25 cellular contexts compared by ENCODE assay signal in genomic region chr9:105419981-105420597, GRCh38. TPM values are rescaled to one million over a fixed set of nuclear protein-coding genes. Genes with fewer than 3 reads are reported as not detected.
DNase-seq lines count a peak whose midpoint lies in the region; ATAC-seq, FAIRE-seq and TF ChIP-seq lines count a peak whose summit lies in the region.
"Had no signal": no experiment of that assay in that cellular context is flagged by ENCODE, and none has a peak within 500 bp of the region (broad histone marks: within the 10 kb centered on the region; RNA-seq: fewer than 3 reads in every experiment).

No MANE protein-coding gene starts in this region.

- H3K4me3 ChIP-seq in right lobe of liver (peak overlapping the region in 1 of 3 donors; percentile 7), tibial nerve (no peak overlapping the region)
- H3K4me3 ChIP-seq: BLaER1 had no signal

- DNase-seq in foreskin melanocyte = peak; percentile 84
- DNase-seq in right lobe of liver = peak in 2 of 3 donors; percentile 55 to 62
- no peak for DNase-seq in NCI-H146 treated with DMSO at 0.1 percent for 48 hours (lab: John Stamatoyannopoulos, UW; ENCODE audit: unreplicated experiment)
- no peak for DNase-seq in HTR-8/SVneo (ENCODE audit: insufficient read length, low spot score)
- DNase-seq in tibial nerve (ENCODE audit: low spot score in 2 of 2) = no peak
- DNase-seq: CD4-positive, CD25-positive, alpha-beta regulatory T cell; COR-L47; DMS79; Karpas-422; NCI-H1092 treated with DMSO at 0.1 percent for 48 hours; NCI-H1436; NCI-H1930; NCI-H2107; NCI-H446 treated with DMSO at 0.1 percent for 48 hours; NCI-H526; NCI-H82; SHP77 had no signal

- WGBS in right lobe of liver (ENCODE audit: insufficient coverage, low coverage, low lambda C conversion rate, missing lambda C conversion rate) = 46% methylated on average over 8 of the region's 8 CpGs
- WGBS in tibial nerve, 2 donors = 45 to 47% methylated on average over 8 of the region's 8 CpGs

- TF ChIP-seq CTCF in right lobe of liver (IDR thresholded peaks at IDR 0.05) = no peak
- TF ChIP-seq CTCF in tibial nerve (IDR thresholded peaks at IDR 0.05) = no peak

- intact Hi-C loops in right lobe of liver (cut with DNase I) = loop anchor here (5.0 to 10.0 kb wide), 2 partner anchors 255 to 263 kb away; no protein-coding TSS in a partner anchor

- H3K9me3 ChIP-seq in right lobe of liver (no peaks in the 10 kb centered on the region), tibial nerve (no peaks in the 10 kb centered on the region)
- H3K9me3 ChIP-seq: BLaER1 had no signal

- no peaks in the 10 kb centered on the region for H3K27me3 ChIP-seq in right lobe of liver
- H3K27me3 ChIP-seq in tibial nerve = no peaks in the 10 kb centered on the region
- H3K27me3 ChIP-seq: BLaER1 had no signal

- H3K27ac ChIP-seq in angular gyrus (ENCODE audit: low read depth, low read length) = peak overlapping the region; percentile 58
- peak overlapping the region in 2 of 3 donors; percentile 72 to 88 for H3K27ac ChIP-seq in right lobe of liver
- peak overlapping the region in 2 of 4 donors; percentile 1 to 4 for H3K27ac ChIP-seq in tibial nerve
- H3K27ac ChIP-seq: BLaER1, HL-60, RWPE1 had no signal

- H3K36me3 ChIP-seq in right lobe of liver = no peaks in the 10 kb centered on the region
- H3K36me3 ChIP-seq in tibial nerve = no peaks in the 10 kb centered on the region
- H3K36me3 ChIP-seq: BLaER1 had no signal

- TF ChIP-seq POLR2A in right lobe of liver (IDR thresholded peaks at IDR 0.05) = no peak
- no peak for TF ChIP-seq POLR2A in tibial nerve (IDR thresholded peaks at IDR 0.05)

- no peak for FAIRE-seq in HTR-8/SVneo (lab: Jason Lieb, UNC)
- FAIRE-seq: A204.1, GM12892, H54 had no signal

- peak in 3 of 4 donors; percentile 1 to 32 (median 21) for ATAC-seq in right lobe of liver
- no peak for ATAC-seq in HG03280 (IDR thresholded peaks at IDR 0.05; ENCODE audit: unreplicated experiment)

- no peak for TF ChIP-seq EP300 in tibial nerve (IDR thresholded peaks at IDR 0.05)

- H3K4me1 ChIP-seq in right lobe of liver (peaks cover 0 to 49% (median 13%) of the 10 kb centered on the region in 4 donors), tibial nerve (peaks cover 0 to 17% (median 0%) of the 10 kb centered on the region in 4 donors)

RNA-seq across cellular contexts. Expression of gene FSD1L, which starts 27.7 kb away (rescaled TPM):
- total RNA-seq in right lobe of liver = 1 to 10 TPM in 5 of 6 experiments, under 1 TPM in 1; 0.46 to 2.0 (median 1.3) TPM
- total RNA-seq in tibial nerve = 10 to 100 TPM in 1 of 4 donors, 1 to 10 TPM in 3; 2.9 to 13.2 (median 6.0) TPM

Comparison
In these comparisons a context has a peak if more than half of its experiments do, and no peak if none do; other contexts are left out.
1. DNase-seq: peak in foreskin melanocyte (single experiment) and right lobe of liver (2 of 3); none in NCI-H146 treated with DMSO at 0.1 percent for 48 hours (single experiment), HTR-8/SVneo (single experiment) and tibial nerve (0 of 2).